In the genomic region with DNA sequence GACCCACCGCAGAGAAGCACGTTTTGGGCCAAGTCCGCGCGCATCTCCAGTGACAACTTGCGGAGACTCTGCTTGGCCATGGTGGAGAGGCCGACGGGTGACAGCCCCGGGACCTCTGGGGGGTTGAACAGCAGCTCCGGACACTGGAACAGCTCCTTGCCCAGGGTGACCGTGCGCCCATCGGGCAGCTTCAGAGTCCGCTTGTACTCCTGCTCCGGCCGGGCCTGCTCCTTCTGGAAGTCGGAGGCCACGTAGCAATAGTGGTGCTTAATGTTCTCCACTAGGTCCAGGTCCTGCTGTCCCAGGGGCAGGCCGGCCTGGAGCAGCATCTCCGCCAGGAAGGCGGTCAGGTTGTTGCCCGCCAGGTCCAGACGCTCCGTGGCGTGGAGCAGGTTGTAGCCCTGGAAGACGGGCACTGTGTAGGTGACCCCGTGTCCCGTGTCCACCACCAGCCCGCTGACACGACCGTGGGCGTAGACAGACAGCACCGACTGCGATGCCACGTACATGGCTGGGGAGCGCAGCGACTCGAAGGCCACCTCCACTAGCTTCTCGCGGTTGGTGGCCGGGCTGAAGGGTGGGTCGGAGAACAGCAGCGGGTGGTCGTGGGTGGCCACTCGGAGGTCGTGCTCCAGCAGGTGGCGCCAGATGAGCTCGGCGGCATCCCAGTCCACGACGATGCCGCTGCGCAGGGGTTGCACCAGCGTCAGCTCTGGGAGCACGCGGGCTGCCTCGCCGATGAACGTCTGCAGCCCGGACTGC, we compare ENCODE assay signal across 14 cellular contexts. TPM values are rescaled to one million over a fixed set of nuclear protein-coding genes. Genes with fewer than 3 reads are reported as not detected.
DNase-seq lines count a peak whose midpoint lies in the region; ATAC-seq and TF ChIP-seq lines count a peak whose summit lies in the region.
"Had no signal": no experiment of that assay in that cellular context is flagged by ENCODE, and none has a peak within 500 bp of the region (broad histone marks: within the 10 kb centered on the region; RNA-seq: fewer than 3 reads in every experiment).

No MANE protein-coding gene starts in this region.

- no peaks in the 10 kb centered on the region for H3K36me3 Mint-ChIP-seq in MCF 10A (ENCODE audit: insufficient read depth, unreplicated experiment)
- no peaks in the 10 kb centered on the region for H3K36me3 Mint-ChIP-seq in immature natural killer cell
- H3K36me3 Mint-ChIP-seq: stimulated activated effector memory CD8-positive, alpha-beta T cell treated with anti-CD3 and anti-CD28 coated beads, Interleukin-12 subunit alpha, Interleukin-12 subunit beta, amount 100 ng/mL, for 72 hours had no signal

- no peak overlapping the region for H3K4me2 ChIP-seq in IMR-90 (ENCODE audit: low read depth, low read length)

- no peak overlapping the region for H3K14ac ChIP-seq in IMR-90 (replicated peaks; ENCODE audit: low read depth, low read length)

- H2BK120ac ChIP-seq in IMR-90 (ENCODE audit: low read depth, low read length) = no peak overlapping the region

- in situ Hi-C loops in IMR-90 (cut with MboI; ENCODE audit: low sequenced_read_pairs) (no loop called here), astrocyte of the spinal cord (cut with HindIII; ENCODE audit: low sequenced_read_pairs) (no loop called here)

- H4K20me1 ChIP-seq in IMR-90 (ENCODE audit: insufficient read depth, low read length) = no peaks in the 10 kb centered on the region

- BruUV-seq in MCF 10A (replicated peaks; lab: Mats Ljungman, UMichigan) = no TSS peak
- no TSS peak for BruUV-seq in IMR-90 (replicated peaks; lab: Mats Ljungman, UMichigan)

- intact Hi-C loops in MCF 10A (cut with micrococcal nuclease) = no loop called here
- intact Hi-C loops in breast epithelium (cut with DNase I; ENCODE audit: low total_unique reads) = no loop called here
- intact Hi-C loops in IMR-90 (cut with micrococcal nuclease) = no loop called here

- TF ChIP-seq RAD21 in IMR-90 (IDR thresholded peaks at IDR 0.05; ENCODE audit: low read length) = no peak

- H3K56ac ChIP-seq in IMR-90 (ENCODE audit: extremely low read depth, insufficient read depth, low read length) = no peak overlapping the region

- DNase-seq in MCF 10A (ENCODE audit: unreplicated experiment) (no peak), breast epithelium (ENCODE audit: low spot score in 2 of 2) (no peak), IMR-90 (no peak), astrocyte of the spinal cord (ENCODE audit: low read depth, low spot score) (no peak), retina (peak; percentile 12), immature natural killer cell (no peak)
- no peak for DNase-seq in effector CD4-positive, alpha-beta T cell
- no peak for DNase-seq in effector memory CD4-positive, alpha-beta T cell
- DNase-seq: midbrain, NCI-H1092 treated with DMSO at 0.1 percent for 48 hours, NCI-H510A, T-helper 9 cell had no signal

- H3K27ac ChIP-seq in breast epithelium (no peak overlapping the region), IMR-90 (ENCODE audit: insufficient read depth, low read length) (no peak overlapping the region)
- no peak overlapping the region for H3K27ac ChIP-seq in effector memory CD4-positive, alpha-beta T cell (ENCODE audit: insufficient read depth, low read length, poor library complexity, severe bottlenecking)

- no peak overlapping the region for H2BK5ac ChIP-seq in IMR-90 (ENCODE audit: low read depth, low read length, poor library complexity, severe bottlenecking)

- no peaks in the 10 kb centered on the region for H3K27me3 Mint-ChIP-seq in MCF 10A (ENCODE audit: insufficient read depth, unreplicated experiment)
- peaks cover 2 to 5% (median 2%) of the 10 kb centered on the region in 3 donors for H3K27me3 Mint-ChIP-seq in immature natural killer cell (ENCODE audit: low read depth in 3 of 3)

- peak overlapping the region; percentile 63 for H2AFZ ChIP-seq in IMR-90 (replicated peaks; ENCODE audit: low read length, poor library complexity)

- H2BK20ac ChIP-seq in IMR-90 (ENCODE audit: low read depth, low read length) = no peak overlapping the region

- H3K36me3 ChIP-seq in breast epithelium (no peaks in the 10 kb centered on the region), IMR-90 (ENCODE audit: control insufficient read depth, insufficient read depth, low read length) (no peaks in the 10 kb centered on the region)
- no peaks in the 10 kb centered on the region for H3K36me3 ChIP-seq in effector memory CD4-positive, alpha-beta T cell (ENCODE audit: control insufficient read depth, insufficient read depth, low read length)

- H2BK15ac ChIP-seq in IMR-90 (ENCODE audit: low read depth, low read length) = no peak overlapping the region

- no peak overlapping the region for H3K18ac ChIP-seq in IMR-90 (ENCODE audit: low read depth, low read length)

- no peak overlapping the region for H3K4ac ChIP-seq in IMR-90 (ENCODE audit: low read depth, low read length)

- H3K23ac ChIP-seq in IMR-90 (ENCODE audit: low read depth, low read length) = no peak overlapping the region

- peak; percentile 8 for TF ChIP-seq CTCF in MCF 10A (IDR thresholded peaks at IDR 0.05; ENCODE audit: unreplicated experiment)
- TF ChIP-seq CTCF in breast epithelium (IDR thresholded peaks at IDR 0.05) = no peak
- no peak for TF ChIP-seq CTCF in IMR-90 (conservative IDR thresholded peaks at IDR 0.05; ENCODE audit: low read depth, low read length)
- peak; percentile 6 for TF ChIP-seq CTCF in astrocyte of the spinal cord (IDR thresholded peaks at IDR 0.05; ENCODE audit: low read depth, low read length)

- H4K91ac ChIP-seq in IMR-90 (ENCODE audit: insufficient read depth, low read depth, low read length) = no peak overlapping the region

- no peak for ATAC-seq in IMR-90 (ENCODE audit: low read depth)
- ATAC-seq: stimulated activated effector memory CD8-positive, alpha-beta T cell treated with anti-CD3 and anti-CD28 coated beads, Interleukin-12 subunit alpha, Interleukin-12 subunit beta, amount 100 ng/mL, for 72 hours had no signal

- H3K27me3 ChIP-seq in breast epithelium (peaks cover 0 to 61% of the 10 kb centered on the region in 2 donors), IMR-90 (ENCODE audit: control insufficient read depth, insufficient read depth, low read length) (no peaks in the 10 kb centered on the region)
- H3K27me3 ChIP-seq in effector memory CD4-positive, alpha-beta T cell (replicated peaks; ENCODE audit: control insufficient read depth, insufficient read depth, low read length, poor library complexity, severe bottlenecking) = no peaks in the 10 kb centered on the region

- no peak for TF ChIP-seq POLR2A in breast epithelium (IDR thresholded peaks at IDR 0.05)
- no peak for TF ChIP-seq POLR2A in IMR-90 (IDR thresholded peaks at IDR 0.05; ENCODE audit: low read depth, low read length)

- H2AK9ac ChIP-seq in IMR-90 (replicated peaks; ENCODE audit: low read depth, low read length, poor library complexity) = no peak overlapping the region

- no peak overlapping the region for H2AK5ac ChIP-seq in IMR-90 (ENCODE audit: low read depth, low read length)

- H4K8ac ChIP-seq in IMR-90 (ENCODE audit: low read depth in 2 of 2, low read length in 2 of 2) = no peak overlapping the region

- no peak overlapping the region for H3K4me3 Mint-ChIP-seq in MCF 10A (ENCODE audit: unreplicated experiment)
- no peak overlapping the region for H3K4me3 Mint-ChIP-seq in immature natural killer cell
- H3K4me3 Mint-ChIP-seq: stimulated activated effector memory CD8-positive, alpha-beta T cell treated with anti-CD3 and anti-CD28 coated beads, Interleukin-12 subunit alpha, Interleukin-12 subunit beta, amount 100 ng/mL, for 72 hours had no signal

- POLR2A ChIA-PET in MCF 10A (lab: Yijun Ruan, JAX) (no interaction called here), IMR-90 (lab: Charles Lee; ENCODE audit: unreplicated experiment) (no interaction called here)

- no peaks in the 10 kb centered on the region for H3K4me1 Mint-ChIP-seq in MCF 10A (ENCODE audit: insufficient read depth, unreplicated experiment)
- peaks cover 45 to 60% of the 10 kb centered on the region in 2 donors for H3K4me1 Mint-ChIP-seq in immature natural killer cell

- H3K27ac Mint-ChIP-seq in MCF 10A (ENCODE audit: low read depth, unreplicated experiment) (no peak overlapping the region), immature natural killer cell (no peak overlapping the region)
- H3K27ac Mint-ChIP-seq: stimulated activated effector memory CD8-positive, alpha-beta T cell treated with anti-CD3 and anti-CD28 coated beads, Interleukin-12 subunit alpha, Interleukin-12 subunit beta, amount 100 ng/mL, for 72 hours had no signal

- no peak overlapping the region for H3K9ac ChIP-seq in IMR-90 (ENCODE audit: low read depth, low read length)

- H3K9me3 Mint-ChIP-seq in MCF 10A (ENCODE audit: unreplicated experiment) (peaks cover 21% of the 10 kb centered on the region), immature natural killer cell (no peaks in the 10 kb centered on the region)
- H3K9me3 Mint-ChIP-seq: stimulated activated effector memory CD8-positive, alpha-beta T cell treated with anti-CD3 and anti-CD28 coated beads, Interleukin-12 subunit alpha, Interleukin-12 subunit beta, amount 100 ng/mL, for 72 hours had no signal

- dilution Hi-C loops in IMR-90 (cut with HindIII; ENCODE audit: low sequenced_read_pairs, unreplicated experiment) = no loop called here

- CTCF ChIA-PET in MCF 10A (lab: Yijun Ruan, JAX) (interaction anchor here (0.5 to 0.8 kb wide), 4 partner anchors 26 to 373 kb away, joined by 3 read pairs; no protein-coding TSS in a partner anchor), IMR-90 (lab: Yijun Ruan, JAX) (no interaction called here)

- H3K9me3 ChIP-seq in breast epithelium (no peaks in the 10 kb centered on the region), IMR-90 (ENCODE audit: control insufficient read depth, insufficient read depth, low read length) (peaks cover 33% of the 10 kb centered on the region)
- no peaks in the 10 kb centered on the region for H3K9me3 ChIP-seq in effector memory CD4-positive, alpha-beta T cell (ENCODE audit: control insufficient read depth, low read length)

- no peak overlapping the region for H4K5ac ChIP-seq in IMR-90 (ENCODE audit: low read depth, low read length)

- 76% methylated on average over 37 of the region's 60 CpGs; no CpG with 5 or more reads in 1 of the 2 experiments for WGBS in IMR-90 (ENCODE audit: extremely low coverage in 2 of 2, insufficient read length in 1 of 2), 2 experiments

- H3K4me3 ChIP-seq in breast epithelium (no peak overlapping the region), IMR-90 (ENCODE audit: insufficient read depth, low read depth, low read length) (no peak overlapping the region), astrocyte of the spinal cord (ENCODE audit: low read depth, low read length) (no peak overlapping the region)
- H3K4me3 ChIP-seq in effector memory CD4-positive, alpha-beta T cell (ENCODE audit: insufficient read depth, low read depth, low read length, poor library complexity, severe bottlenecking) = no peak overlapping the region

- H3K9me1 ChIP-seq in IMR-90 (ENCODE audit: insufficient read depth, low read length) = no peaks in the 10 kb centered on the region

- H3K4me1 ChIP-seq in breast epithelium = no peaks in the 10 kb centered on the region
- H3K4me1 ChIP-seq in IMR-90 (ENCODE audit: control insufficient read depth, insufficient read depth, low read length) = no peaks in the 10 kb centered on the region
- peaks cover 20% of the 10 kb centered on the region for H3K4me1 ChIP-seq in effector memory CD4-positive, alpha-beta T cell (ENCODE audit: control insufficient read depth, insufficient read depth, low read length, poor library complexity, severe bottlenecking)

- H3K79me1 ChIP-seq in IMR-90 (ENCODE audit: low read depth in 1 of 2, low read length in 2 of 2) = no peaks in the 10 kb centered on the region

RNA-seq across cellular contexts. Expression of a gene that starts 0.7 kb away (rescaled TPM):
- not detected in 2 replicates for total RNA-seq in MCF 10A (2022)
- not detected for total RNA-seq in breast epithelium
- not detected in 2 replicates for total RNA-seq in IMR-90 (2012; rRNA removed)
- not detected in 2 replicates for polyA plus RNA-seq in IMR-90 (2012; rRNA removed)
- not detected in 2 replicates for polyA plus RNA-seq in IMR-90 (2012; cell fraction: cytosol; rRNA removed)
- polyA plus RNA-seq in IMR-90 (2012; cell fraction: nucleus; rRNA removed; ENCODE audit: low replicate concordance) = not detected in 2 replicates
- polyA plus RNA-seq in immature natural killer cell = not detected
- total RNA-seq: posterior vena cava had no signal

RNA-seq across cellular contexts. Expression of a gene that starts 23.6 kb away (rescaled TPM):
- total RNA-seq in MCF 10A (2022) (not detected in 2 replicates), breast epithelium (not detected), IMR-90 (2012; rRNA removed) (not detected in 2 replicates)
- polyA plus RNA-seq in IMR-90 (2012; rRNA removed) (not detected in 2 replicates), immature natural killer cell (not detected)
- polyA plus RNA-seq in IMR-90 (2012; cell fraction: cytosol; rRNA removed) = not detected in 2 replicates
- not detected in 2 replicates for polyA plus RNA-seq in IMR-90 (2012; cell fraction: nucleus; rRNA removed; ENCODE audit: low replicate concordance)
- total RNA-seq: posterior vena cava had no signal

Comparison
In these comparisons a context has a peak if more than half of its experiments do, and no peak if none do; other contexts are left out.
1. CTCF ChIP-seq: peak in MCF 10A (single experiment) and astrocyte of the spinal cord (single experiment); none in breast epithelium (0 of 3) and IMR-90 (single experiment).